9 cellular contexts compared by ENCODE assay signal in genomic region chr15:47184003-47184404, GRCh38.
DNase-seq lines count a peak whose midpoint lies in the region; ATAC-seq, FAIRE-seq and TF ChIP-seq lines count a peak whose summit lies in the region.
"Had no signal": no experiment of that assay in that cellular context is flagged by ENCODE, and none has a peak within 500 bp of the region (broad histone marks: within the 10 kb centered on the region; RNA-seq: fewer than 3 reads in every experiment).

No MANE protein-coding gene starts in this region.

- H3K27ac ChIP-seq in keratinocyte (ENCODE audit: control insufficient read depth, insufficient read depth, low read length): no peak overlapping the region
- peak overlapping the region in 1 of 5 donors; percentile 21 for H3K27ac ChIP-seq in stomach
- H3K27ac ChIP-seq: adrenal gland had no signal

- H3K36me3 Mint-ChIP-seq in activated naive CD8-positive, alpha-beta T cell: peaks cover 2% of the 10 kb centered on the region

- no peak for TF ChIP-seq POLR2A in stomach (IDR thresholded peaks at IDR 0.05)

- H3K9me3 ChIP-seq in keratinocyte (ENCODE audit: control insufficient read depth, low read depth, low read length): no peaks in the 10 kb centered on the region
- H3K9me3 ChIP-seq in stomach: no peaks in the 10 kb centered on the region
- H3K9me3 ChIP-seq: adrenal gland had no signal

- H3K4me3 Mint-ChIP-seq in activated naive CD8-positive, alpha-beta T cell: peak overlapping the region; percentile 77

- H3K27me3 Mint-ChIP-seq in activated naive CD8-positive, alpha-beta T cell: peaks cover 31% of the 10 kb centered on the region

- H3K36me3 ChIP-seq in BJ (ENCODE audit: control insufficient read depth, insufficient read depth, low read length) (no peaks in the 10 kb centered on the region), keratinocyte (ENCODE audit: control insufficient read depth in 2 of 2, extremely low read depth in 1 of 2, insufficient read depth in 2 of 2, low read length in 2 of 2) (no peaks in the 10 kb centered on the region), stomach (no peaks in the 10 kb centered on the region)
- H3K36me3 ChIP-seq: adrenal gland had no signal

- intact Hi-C loops in stomach (cut with DNase I; ENCODE audit: low total_unique reads): no loop called here

- DNase-seq in BJ (ENCODE audit: low read depth) (no peak), keratinocyte (ENCODE audit: low read depth, low spot score) (no peak), stomach (no peak), SKM-1 (lab: John Stamatoyannopoulos, UW; ENCODE audit: unreplicated experiment) (no peak)

- TF ChIP-seq CTCF in BJ (IDR thresholded peaks at IDR 0.05; ENCODE audit: insufficient read depth, low read depth, low read length): no peak
- no peak for TF ChIP-seq CTCF in keratinocyte (optimal IDR thresholded peaks at IDR 0.05 in 1 of 3, IDR thresholded peaks at IDR 0.05 in 1 of 3, conservative IDR thresholded peaks at IDR 0.05 in 1 of 3; ENCODE audit: extremely low read depth in 1 of 3, insufficient read depth in 2 of 3, low read length in 3 of 3)
- TF ChIP-seq CTCF in stomach (IDR thresholded peaks at IDR 0.05): no peak

- peak overlapping the region; percentile 87 for H3K4me2 ChIP-seq in keratinocyte (ENCODE audit: control insufficient read depth, extremely low read depth, insufficient read depth, low read depth, low read length)

- CTCF ChIA-PET in BJ (lab: Yijun Ruan, JAX): interaction anchor here (4.1 kb wide), 1 partner anchor 12 kb away, joined by 20 read pairs; no protein-coding TSS in a partner anchor

- WGBS in stomach, 5 donors: 3 to 7% (median 4%) methylated on average over 27 to 33 of the region's 33 CpGs

- no peak for TF ChIP-seq EP300 in stomach (IDR thresholded peaks at IDR 0.05)

- H3K9ac ChIP-seq in keratinocyte (ENCODE audit: control insufficient read depth, extremely low read depth, insufficient read depth, low read length): no peak overlapping the region

- peak overlapping the region; percentile 8 for H2AFZ ChIP-seq in keratinocyte (ENCODE audit: control insufficient read depth, low read length)

- H4K20me1 ChIP-seq in keratinocyte (ENCODE audit: control insufficient read depth, extremely low read depth, insufficient read depth, low read length): no peaks in the 10 kb centered on the region

- H3K9me1 ChIP-seq in keratinocyte (ENCODE audit: control insufficient read depth, extremely low read depth, insufficient read depth, low read length): no peaks in the 10 kb centered on the region

- no peaks in the 10 kb centered on the region for H3K9me3 Mint-ChIP-seq in activated naive CD8-positive, alpha-beta T cell (ENCODE audit: low read depth)

- no peaks in the 10 kb centered on the region for H3K79me2 ChIP-seq in keratinocyte (ENCODE audit: control insufficient read depth, insufficient read depth, low read length)

- peaks cover 7% of the 10 kb centered on the region for H3K4me1 ChIP-seq in keratinocyte (ENCODE audit: control insufficient read depth, extremely low read depth, insufficient read depth, low read length)
- H3K4me1 ChIP-seq in stomach: peaks cover 14 to 21% (median 17%) of the 10 kb centered on the region in 4 donors

- FAIRE-seq in keratinocyte (lab: Jason Lieb, UNC): no peak

- dilution Hi-C loops in keratinocyte (cut with MboI; ENCODE audit: extremely low pct_ligation_motif_present, low sequenced_read_pairs): loop anchor here (25.0 kb wide), 1 partner anchor 1078 kb away; no protein-coding TSS in a partner anchor

- H3K4me1 Mint-ChIP-seq in activated naive CD8-positive, alpha-beta T cell (ENCODE audit: low read depth): peaks cover 14% of the 10 kb centered on the region

- POLR2A ChIA-PET in BJ (lab: Charles Lee): no interaction called here

- H3K4me3 ChIP-seq in BJ (ENCODE audit: low read depth, low read length): peak overlapping the region; percentile 28; the same call in 1 of the 2 replicates
- H3K4me3 ChIP-seq in keratinocyte (ENCODE audit: control insufficient read depth in 2 of 3, extremely low read depth in 1 of 3, insufficient read depth in 2 of 3, low read depth in 1 of 3, low read length in 3 of 3): peak overlapping the region; percentile 23 to 66 (median 47)
- peak overlapping the region; percentile 52 to 61 (median 57) for H3K4me3 ChIP-seq in stomach

- H3K27me3 ChIP-seq in BJ (ENCODE audit: control insufficient read depth, insufficient read depth, low read length): peaks cover 13% of the 10 kb centered on the region
- H3K27me3 ChIP-seq in keratinocyte (ENCODE audit: control insufficient read depth, extremely low read depth, insufficient read depth, low read length): peaks cover 47% of the 10 kb centered on the region
- H3K27me3 ChIP-seq in stomach: peaks cover 8 to 46% (median 30%) of the 10 kb centered on the region in 3 donors

- ATAC-seq in HG02642 (IDR thresholded peaks at IDR 0.05; ENCODE audit: poor library complexity, unreplicated experiment) (peak; percentile 66), HG03196 (IDR thresholded peaks at IDR 0.05; ENCODE audit: unreplicated experiment) (no peak), GM19324 (IDR thresholded peaks at IDR 0.05; ENCODE audit: low FRiP score, unreplicated experiment) (no peak)

- no peak overlapping the region for H3K27ac Mint-ChIP-seq in activated naive CD8-positive, alpha-beta T cell
